Comparison of ENCODE assay signal across 26 cellular contexts in genomic region chr3:179333084-179333483, GRCh38.
"Had no signal": no experiment of that assay in that cellular context is flagged by ENCODE, and none has a peak within 500 bp of the region (broad histone marks: within the 10 kb centered on the region; RNA-seq: fewer than 3 reads in every experiment).

No MANE protein-coding gene starts in this region.

- H3K27ac Mint-ChIP-seq: activated B cell treated with CpG ODN at 0.5 μM for 24 hours; activated CD4-positive, alpha-beta T cell treated with anti-CD3 and anti-CD28 coated beads, Interleukin-2, amount 10 ng/mL, durations not matched to agents 24 days and 14 days; activated naive CD4-positive, alpha-beta T cell treated with anti-CD3 and anti-CD28 coated beads for 36 hours; activated naive CD8-positive, alpha-beta T cell treated with anti-CD3 and anti-CD28 coated beads, Interleukin-2, amount 10 ng/mL, durations not matched to agents 7 days and 5 days; activated T-helper 17 cell treated with anti-CD3 and anti-CD28 coated beads, Interleukin-2, amount 50 U/mL, for 72 hours; T-helper 17 cell had no signal

- ATAC-seq: activated T-helper 17 cell treated with anti-CD3 and anti-CD28 coated beads, Interleukin-2, amount 50 U/mL, for 72 hours; T-helper 17 cell had no signal

- H3K4me1 Mint-ChIP-seq: activated CD4-positive, alpha-beta T cell treated with anti-CD3 and anti-CD28 coated beads, Interleukin-2, amount 10 ng/mL, durations not matched to agents 24 days and 14 days; activated T-helper 17 cell treated with anti-CD3 and anti-CD28 coated beads, Interleukin-2, amount 50 U/mL, for 72 hours; T-helper 17 cell had no signal

- H3K9me3 Mint-ChIP-seq: activated B cell treated with CpG ODN at 0.5 μM for 24 hours; activated CD4-positive, alpha-beta T cell treated with anti-CD3 and anti-CD28 coated beads, Interleukin-2, amount 10 ng/mL, durations not matched to agents 24 days and 14 days; activated naive CD4-positive, alpha-beta T cell treated with anti-CD3 and anti-CD28 coated beads for 36 hours; activated naive CD8-positive, alpha-beta T cell treated with anti-CD3 and anti-CD28 coated beads, Interleukin-2, amount 10 ng/mL, durations not matched to agents 7 days and 5 days; activated T-helper 17 cell treated with anti-CD3 and anti-CD28 coated beads, Interleukin-2, amount 50 U/mL, for 72 hours had no signal

- H3K4me3 Mint-ChIP-seq: activated B cell treated with CpG ODN at 0.5 μM for 24 hours; activated CD4-positive, alpha-beta T cell treated with anti-CD3 and anti-CD28 coated beads, Interleukin-2, amount 10 ng/mL, durations not matched to agents 24 days and 14 days; activated naive CD4-positive, alpha-beta T cell treated with anti-CD3 and anti-CD28 coated beads for 36 hours; activated naive CD8-positive, alpha-beta T cell treated with anti-CD3 and anti-CD28 coated beads, Interleukin-2, amount 10 ng/mL, durations not matched to agents 7 days and 5 days; activated T-helper 17 cell treated with anti-CD3 and anti-CD28 coated beads, Interleukin-2, amount 50 U/mL, for 72 hours; T-helper 17 cell had no signal

- FAIRE-seq: TTC549 had no signal

- DNase-seq: activated B cell treated with CpG ODN at 0.5 μM for 24 hours; activated CD4-positive, alpha-beta T cell treated with anti-CD3 and anti-CD28 coated beads for 1 hour; activated CD4-positive, alpha-beta T cell treated with anti-CD3 and anti-CD28 coated beads, Interleukin-2, amount 10 ng/mL, durations not matched to agents 24 days and 14 days; activated CD4-positive, alpha-beta T cell treated with anti-CD3 and anti-CD28 coated beads, Interleukin-2, amount 50 U/mL, for 48 hours; activated gamma-delta T cell; activated naive CD4-positive, alpha-beta T cell treated with anti-CD3 and anti-CD28 coated beads for 36 hours; activated naive CD8-positive, alpha-beta T cell treated with anti-CD3 and anti-CD28 coated beads, Interleukin-2, amount 10 ng/mL, durations not matched to agents 7 days and 5 days; activated T-cell treated with anti-CD3 and anti-CD28 coated beads for 4 hours; activated T-cell treated with anti-CD3 and anti-CD28 coated beads, Interleukin-2, amount 50 U/mL, for 48 hours; aorta; central memory CD4-positive, alpha-beta T cell; Karpas-422; MM.1S; NCI-H1105; NCI-H1436; NCI-H1694 treated with DMSO at 0.1 percent for 48 hours; NCI-H2029 treated with DMSO at 0.1 percent for 48 hours; NCI-H345; NCI-H510A; NCI-H526 treated with DMSO at 0.1 percent for 48 hours; NCI-H82; Right ventricle myocardium superior; T-helper 17 cell; T1000 had no signal

- H3K27me3 Mint-ChIP-seq: activated B cell treated with CpG ODN at 0.5 μM for 24 hours; activated CD4-positive, alpha-beta T cell treated with anti-CD3 and anti-CD28 coated beads, Interleukin-2, amount 10 ng/mL, durations not matched to agents 24 days and 14 days; activated naive CD8-positive, alpha-beta T cell treated with anti-CD3 and anti-CD28 coated beads, Interleukin-2, amount 10 ng/mL, durations not matched to agents 7 days and 5 days; activated T-helper 17 cell treated with anti-CD3 and anti-CD28 coated beads, Interleukin-2, amount 50 U/mL, for 72 hours; T-helper 17 cell had no signal
